In genomic region chr5:172849636-172850453, GRCh38 we compare ENCODE assay signal across 9 cellular contexts. TPM values are rescaled to one million over a fixed set of nuclear protein-coding genes. Genes with fewer than 3 reads are reported as not detected.
DNase-seq lines count a peak whose midpoint lies in the region; ATAC-seq and TF ChIP-seq lines count a peak whose summit lies in the region.
"Had no signal": no experiment of that assay in that cellular context is flagged by ENCODE, and none has a peak within 500 bp of the region (broad histone marks: within the 10 kb centered on the region; RNA-seq: fewer than 3 reads in every experiment).

No MANE protein-coding gene starts in this region.

- peaks cover 10% of the 10 kb centered on the region for H3K4me1 ChIP-seq in mammary epithelial cell (ENCODE audit: insufficient read depth, low read length)

- peaks cover 78% of the 10 kb centered on the region for H3K79me2 ChIP-seq in mammary epithelial cell (ENCODE audit: insufficient read depth, low read length)

- DNase-seq in mammary epithelial cell (peak; percentile 28), DMS153 treated with DMSO at 0.1 percent for 48 hours (lab: John Stamatoyannopoulos, UW; ENCODE audit: unreplicated experiment) (no peak)
- DNase-seq in activated naive CD4-positive, alpha-beta T cell treated with Interleukin-2 at 50 U/mL for 16 hours, result no peak
- no peak for DNase-seq in activated naive CD4-positive, alpha-beta T cell treated with anti-CD3 and anti-CD28 coated beads, Interleukin-2, amount 10 ng/mL, durations not matched to agents 7 days and 5 days

- no TSS peak for BruUV-seq in mammary epithelial cell (replicated peaks; lab: Mats Ljungman, UMichigan)

- CTCF ChIA-PET in mammary epithelial cell (lab: Charles Lee; ENCODE audit: low non-redundant PET), result no interaction called here
- CTCF ChIA-PET in activated naive CD4-positive, alpha-beta T cell treated with anti-CD3 and anti-CD28 coated beads, Interleukin-2, amount 10 ng/mL, durations not matched to agents 7 days and 5 days (lab: Charles Lee), result no interaction called here

- no peaks in the 10 kb centered on the region for H3K9me3 Mint-ChIP-seq in activated naive CD4-positive, alpha-beta T cell treated with anti-CD3 and anti-CD28 coated beads, Interleukin-2, amount 10 ng/mL, durations not matched to agents 7 days and 5 days

- no peak overlapping the region for H3K4me3 ChIP-seq in mammary epithelial cell (replicated peaks in 1 of 3; ENCODE audit: insufficient read depth in 1 of 3, low read depth in 2 of 3, low read length in 3 of 3)
- no peak overlapping the region for H3K4me3 ChIP-seq in skin epidermis
- H3K4me3 ChIP-seq: K562 had no signal

- no peak overlapping the region for H3K27ac Mint-ChIP-seq in activated naive CD4-positive, alpha-beta T cell treated with anti-CD3 and anti-CD28 coated beads, Interleukin-2, amount 10 ng/mL, durations not matched to agents 7 days and 5 days

- H3K4me1 Mint-ChIP-seq in activated naive CD4-positive, alpha-beta T cell treated with anti-CD3 and anti-CD28 coated beads, Interleukin-2, amount 10 ng/mL, durations not matched to agents 7 days and 5 days, result peaks cover 33% of the 10 kb centered on the region

- dilution Hi-C loops in mammary epithelial cell (cut with HindIII; ENCODE audit: low sequenced_read_pairs), result no loop called here

- H3K36me3 ChIP-seq in mammary epithelial cell (ENCODE audit: insufficient read depth, low read length), result no peaks in the 10 kb centered on the region

- H3K27ac ChIP-seq in mammary epithelial cell (ENCODE audit: insufficient read depth, low read depth, low read length) (no peak overlapping the region), skin epidermis (peak overlapping the region in 13 of 21 experiments; percentile 14 to 72 (median 42))

- no peaks in the 10 kb centered on the region for H3K36me3 Mint-ChIP-seq in activated naive CD4-positive, alpha-beta T cell treated with anti-CD3 and anti-CD28 coated beads, Interleukin-2, amount 10 ng/mL, durations not matched to agents 7 days and 5 days

- H3K27me3 Mint-ChIP-seq in activated naive CD4-positive, alpha-beta T cell treated with anti-CD3 and anti-CD28 coated beads, Interleukin-2, amount 10 ng/mL, durations not matched to agents 7 days and 5 days, result no peaks in the 10 kb centered on the region

- intact Hi-C loops in mammary epithelial cell (cut with micrococcal nuclease), result no loop called here

- H3K9ac ChIP-seq in mammary epithelial cell (ENCODE audit: insufficient read depth, low read length), result no peak overlapping the region

- no peak overlapping the region for H3K4me3 Mint-ChIP-seq in activated naive CD4-positive, alpha-beta T cell treated with anti-CD3 and anti-CD28 coated beads, Interleukin-2, amount 10 ng/mL, durations not matched to agents 7 days and 5 days

- no peak for TF ChIP-seq CTCF in mammary epithelial cell (conservative IDR thresholded peaks at IDR 0.05 in 1 of 2, IDR thresholded peaks at IDR 0.05 in 1 of 2; ENCODE audit: extremely low read depth in 1 of 2, insufficient read depth in 1 of 2, low read depth in 1 of 2, low read length in 2 of 2)

- no peaks in the 10 kb centered on the region for H3K9me3 ChIP-seq in mammary epithelial cell (replicated peaks; ENCODE audit: insufficient read depth, low read length)

- in situ Hi-C loops in mammary epithelial cell (cut with MboI; ENCODE audit: low sequenced_read_pairs in 2 of 2), result no loop called here

- no peaks in the 10 kb centered on the region for H4K20me1 ChIP-seq in mammary epithelial cell (ENCODE audit: insufficient read depth, low read length)

- no peak overlapping the region for H2AFZ ChIP-seq in mammary epithelial cell (ENCODE audit: low read depth, low read length)

- H3K4me2 ChIP-seq in mammary epithelial cell (ENCODE audit: insufficient read depth, low read depth, low read length), result no peak overlapping the region

- H3K27me3 ChIP-seq in mammary epithelial cell (ENCODE audit: insufficient read depth, low read length), result no peaks in the 10 kb centered on the region

- ATAC-seq in GM18909 (IDR thresholded peaks at IDR 0.05; ENCODE audit: poor library complexity, unreplicated experiment), result peak; percentile 73
- peak; percentile 66 for ATAC-seq in HG03064 (IDR thresholded peaks at IDR 0.05; ENCODE audit: low read depth, unreplicated experiment)
- ATAC-seq in HG02938 (IDR thresholded peaks at IDR 0.05; ENCODE audit: unreplicated experiment), result no peak
- ATAC-seq: K562 had no signal

- WGBS in mammary epithelial cell (ENCODE audit: low coverage, missing lambda C conversion rate), result 90% methylated on average over 13 of the region's 15 CpGs

RNA-seq across cellular contexts. Expression of gene ERGIC1, which starts 15.8 kb away (rescaled TPM):
- 10 to 100 TPM; 58.8 to 98.6 TPM for total RNA-seq in mammary epithelial cell
- polyA plus RNA-seq in mammary epithelial cell, result 111 TPM
- 158 TPM for polyA minus RNA-seq in mammary epithelial cell
